ENCODE assay signal across 9 cellular contexts in genomic region chr11:79708319-79708928, GRCh38.
DNase-seq lines count a peak whose midpoint lies in the region; ATAC-seq and TF ChIP-seq lines count a peak whose summit lies in the region.
"Had no signal": no experiment of that assay in that cellular context is flagged by ENCODE, and none has a peak within 500 bp of the region (broad histone marks: within the 10 kb centered on the region; RNA-seq: fewer than 3 reads in every experiment).

No MANE protein-coding gene starts in this region.

- H3K27ac ChIP-seq in vagina = no peak overlapping the region
- H3K27ac ChIP-seq: upper lobe of left lung had no signal

- H3K4me1 Mint-ChIP-seq in endothelial cell (ENCODE audit: unreplicated experiment) = no peaks in the 10 kb centered on the region

- H3K4me3 ChIP-seq in vagina = no peak overlapping the region
- H3K4me3 ChIP-seq: upper lobe of left lung had no signal

- no peaks in the 10 kb centered on the region for H3K9me3 Mint-ChIP-seq in endothelial cell (ENCODE audit: unreplicated experiment)

- H3K4me3 Mint-ChIP-seq in endothelial cell (ENCODE audit: unreplicated experiment) = no peak overlapping the region

- H3K4me1 ChIP-seq in vagina = no peaks in the 10 kb centered on the region
- H3K4me1 ChIP-seq: upper lobe of left lung had no signal

- TF ChIP-seq CTCF in endothelial cell (IDR thresholded peaks at IDR 0.05; ENCODE audit: unreplicated experiment) (peak; percentile 35), vagina (IDR thresholded peaks at IDR 0.05) (no peak)

- H3K27ac Mint-ChIP-seq in endothelial cell (ENCODE audit: unreplicated experiment) = no peak overlapping the region

- ATAC-seq in GM18861 (IDR thresholded peaks at IDR 0.05; ENCODE audit: unreplicated experiment) (peak; percentile 69), HG03520 (IDR thresholded peaks at IDR 0.05; ENCODE audit: unreplicated experiment) (peak; percentile 58)

- intact Hi-C loops in vagina (cut with DNase I) = no loop called here

- no peaks in the 10 kb centered on the region for H3K9me3 ChIP-seq in vagina

- peak; percentile 48 for DNase-seq in AG08395 (ENCODE audit: low spot score)
- peak; percentile 8 for DNase-seq in NCI-H82 treated with DMSO at 0.1 percent for 48 hours (lab: John Stamatoyannopoulos, UW; ENCODE audit: unreplicated experiment)
- DNase-seq in endothelial cell (ENCODE audit: low spot score) = peak; percentile 46
- DNase-seq in stromal cell of bone marrow (ENCODE audit: low read depth) = peak; percentile 11
- DNase-seq in vagina (ENCODE audit: extremely low spot score in 2 of 2) = no peak
- DNase-seq in activated gamma-delta T cell (lab: John Stamatoyannopoulos, UW) = no peak

- no peaks in the 10 kb centered on the region for H3K27me3 ChIP-seq in vagina
- H3K27me3 ChIP-seq: upper lobe of left lung had no signal

- H3K36me3 Mint-ChIP-seq in endothelial cell (ENCODE audit: low read depth, unreplicated experiment) = no peaks in the 10 kb centered on the region

- H3K36me3 ChIP-seq in vagina = no peaks in the 10 kb centered on the region
- H3K36me3 ChIP-seq: upper lobe of left lung had no signal

- no peaks in the 10 kb centered on the region for H3K27me3 Mint-ChIP-seq in endothelial cell (ENCODE audit: unreplicated experiment)

- no peak for TF ChIP-seq POLR2A in vagina (IDR thresholded peaks at IDR 0.05)

Comparison
In these comparisons a context has a peak if more than half of its experiments do, and no peak if none do; other contexts are left out.
1. DNase-seq: peak in AG08395 (single experiment), NCI-H82 treated with DMSO at 0.1 percent for 48 hours (single experiment), endothelial cell (single experiment) and stromal cell of bone marrow (single experiment); none in vagina (0 of 2) and activated gamma-delta T cell (single experiment).